ENCODE assay signal across 8 cellular contexts in genomic region chr7:26200444-26201260, GRCh38. TPM values are rescaled to one million over a fixed set of nuclear protein-coding genes. Genes with fewer than 3 reads are reported as not detected.
DNase-seq lines count a peak whose midpoint lies in the region; ATAC-seq lines count a peak whose summit lies in the region.

TSS of gene HNRNPA2B1 (minus strand) at chr7:26200746. CDS start at chr7:26200577, 169 bp downstream.

- intact Hi-C loops in left colon (cut with DNase I, micrococcal nuclease): loop anchor here in 1 of 2 donors (5.0 kb wide), 1 partner anchor 962 kb away; no protein-coding TSS in a partner anchor

- DNase-seq in NCI-H748 (lab: John Stamatoyannopoulos, UW; ENCODE audit: unreplicated experiment) (peak; percentile 99), cortex of kidney (lab: John Stamatoyannopoulos, UW) (peak; percentile 75), left colon (peak; percentile 97)
- peak; percentile 97 for DNase-seq in activated CD4-positive, alpha-beta T cell treated with anti-CD3 and anti-CD28 coated beads, Interleukin-2, amount 50 U/mL, for 1 hour
- DNase-seq in stimulated activated CD4-positive, alpha-beta T cell treated with anti-CD3 and anti-CD28 coated beads, Interleukin-1b, Interleukin-23, amount 100 ng/mL, for 48 hours: peak; percentile 96

- peak within 1 kb of the TSS; percentile 100 for H3K27ac ChIP-seq in BLaER1

- no peaks in the 10 kb centered on the region for H3K27me3 ChIP-seq in BLaER1

- H3K4me3 ChIP-seq in BLaER1: peak within 1 kb of the TSS; percentile 90

- H3K9me3 ChIP-seq in BLaER1: no peaks in the 10 kb centered on the region

- peaks cover 37% of the 10 kb centered on the region for H3K36me3 ChIP-seq in BLaER1

- H3K4me2 ChIP-seq in BLaER1: peak within 1 kb of the TSS; percentile 89

- ATAC-seq in GM19351 (IDR thresholded peaks at IDR 0.05; ENCODE audit: unreplicated experiment): peak; percentile 54
- peak; percentile 60 for ATAC-seq in HG03521 (IDR thresholded peaks at IDR 0.05; ENCODE audit: unreplicated experiment)
- ATAC-seq in left colon: peak; percentile 79

- peaks cover 33% of the 10 kb centered on the region for H3K4me1 ChIP-seq in BLaER1

- peaks cover 77% of the 10 kb centered on the region for H4K20me1 ChIP-seq in BLaER1

- peak within 1 kb of the TSS; percentile 100 for H3K9ac ChIP-seq in BLaER1

RNA-seq across cellular contexts. Expression of gene HNRNPA2B1, which starts in this region (rescaled TPM):
- total RNA-seq in left colon: 100 to 1,000 TPM; 295 to 453 TPM

Comparison
In these comparisons a context has a peak if more than half of its experiments do, and no peak if none do; other contexts are left out.
1. Peak in every context shown above with its lines: DNase-seq, ATAC-seq, H3K4me3 ChIP-seq and H3K27ac ChIP-seq.